1 cellular context compared by ENCODE assay signal in the genomic region with DNA sequence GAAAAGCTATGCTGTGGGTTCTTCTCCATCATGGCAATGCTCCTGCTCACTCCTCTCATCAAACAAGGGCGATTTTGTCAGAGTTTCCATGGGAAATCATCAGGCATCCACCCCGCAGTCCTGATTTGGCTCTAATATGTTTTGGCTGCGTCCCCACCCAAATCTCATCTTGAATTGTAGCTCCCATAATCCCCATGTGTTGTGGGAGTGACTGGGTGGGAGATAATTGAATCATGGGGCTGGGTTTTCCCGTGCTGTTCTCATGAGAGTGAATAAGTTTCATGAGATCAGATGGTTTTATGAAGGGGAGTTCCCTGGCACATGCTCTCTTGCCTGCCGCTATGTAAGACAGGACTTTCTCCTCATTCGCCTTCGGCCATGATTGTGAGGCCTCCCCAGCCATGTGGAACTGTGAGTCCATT.
TF ChIP-seq lines count a peak whose summit lies in the region.

No MANE protein-coding gene starts in this region.

TF ChIP-seq in GM12878, 131 proteins besides CTCF, POLR2A, EP300 and RAD21 (continued from another document):
- no peak for TF ChIP-seq ZBTB4 (CRISPR knock-in tag; IDR thresholded peaks at IDR 0.05)
- TF ChIP-seq, protein P1, sequence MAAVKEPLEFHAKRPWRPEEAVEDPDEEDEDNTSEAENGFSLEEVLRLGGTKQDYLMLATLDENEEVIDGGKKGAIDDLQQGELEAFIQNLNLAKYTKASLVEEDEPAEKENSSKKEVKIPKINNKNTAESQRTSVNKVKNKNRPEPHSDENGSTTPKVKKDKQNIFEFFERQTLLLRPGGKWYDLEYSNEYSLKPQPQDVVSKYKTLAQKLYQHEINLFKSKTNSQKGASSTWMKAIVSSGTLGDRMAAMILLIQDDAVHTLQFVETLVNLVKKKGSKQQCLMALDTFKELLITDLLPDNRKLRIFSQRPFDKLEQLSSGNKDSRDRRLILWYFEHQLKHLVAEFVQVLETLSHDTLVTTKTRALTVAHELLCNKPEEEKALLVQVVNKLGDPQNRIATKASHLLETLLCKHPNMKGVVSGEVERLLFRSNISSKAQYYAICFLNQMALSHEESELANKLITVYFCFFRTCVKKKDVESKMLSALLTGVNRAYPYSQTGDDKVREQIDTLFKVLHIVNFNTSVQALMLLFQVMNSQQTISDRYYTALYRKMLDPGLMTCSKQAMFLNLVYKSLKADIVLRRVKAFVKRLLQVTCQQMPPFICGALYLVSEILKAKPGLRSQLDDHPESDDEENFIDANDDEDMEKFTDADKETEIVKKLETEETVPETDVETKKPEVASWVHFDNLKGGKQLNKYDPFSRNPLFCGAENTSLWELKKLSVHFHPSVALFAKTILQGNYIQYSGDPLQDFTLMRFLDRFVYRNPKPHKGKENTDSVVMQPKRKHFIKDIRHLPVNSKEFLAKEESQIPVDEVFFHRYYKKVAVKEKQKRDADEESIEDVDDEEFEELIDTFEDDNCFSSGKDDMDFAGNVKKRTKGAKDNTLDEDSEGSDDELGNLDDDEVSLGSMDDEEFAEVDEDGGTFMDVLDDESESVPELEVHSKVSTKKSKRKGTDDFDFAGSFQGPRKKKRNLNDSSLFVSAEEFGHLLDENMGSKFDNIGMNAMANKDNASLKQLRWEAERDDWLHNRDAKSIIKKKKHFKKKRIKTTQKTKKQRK (IDR thresholded peaks at IDR 0.05; ENCODE audit: low read depth, low read length), result no peak
- TF ChIP-seq BHLHE40 (IDR thresholded peaks at IDR 0.05; ENCODE audit: borderline replicate concordance in 1 of 2, low read depth in 2 of 2, low read length in 1 of 2), result peak in 1 of 2 experiments; percentile 34; a peak in 1 of 4 replicates
- TF ChIP-seq, protein P2, sequence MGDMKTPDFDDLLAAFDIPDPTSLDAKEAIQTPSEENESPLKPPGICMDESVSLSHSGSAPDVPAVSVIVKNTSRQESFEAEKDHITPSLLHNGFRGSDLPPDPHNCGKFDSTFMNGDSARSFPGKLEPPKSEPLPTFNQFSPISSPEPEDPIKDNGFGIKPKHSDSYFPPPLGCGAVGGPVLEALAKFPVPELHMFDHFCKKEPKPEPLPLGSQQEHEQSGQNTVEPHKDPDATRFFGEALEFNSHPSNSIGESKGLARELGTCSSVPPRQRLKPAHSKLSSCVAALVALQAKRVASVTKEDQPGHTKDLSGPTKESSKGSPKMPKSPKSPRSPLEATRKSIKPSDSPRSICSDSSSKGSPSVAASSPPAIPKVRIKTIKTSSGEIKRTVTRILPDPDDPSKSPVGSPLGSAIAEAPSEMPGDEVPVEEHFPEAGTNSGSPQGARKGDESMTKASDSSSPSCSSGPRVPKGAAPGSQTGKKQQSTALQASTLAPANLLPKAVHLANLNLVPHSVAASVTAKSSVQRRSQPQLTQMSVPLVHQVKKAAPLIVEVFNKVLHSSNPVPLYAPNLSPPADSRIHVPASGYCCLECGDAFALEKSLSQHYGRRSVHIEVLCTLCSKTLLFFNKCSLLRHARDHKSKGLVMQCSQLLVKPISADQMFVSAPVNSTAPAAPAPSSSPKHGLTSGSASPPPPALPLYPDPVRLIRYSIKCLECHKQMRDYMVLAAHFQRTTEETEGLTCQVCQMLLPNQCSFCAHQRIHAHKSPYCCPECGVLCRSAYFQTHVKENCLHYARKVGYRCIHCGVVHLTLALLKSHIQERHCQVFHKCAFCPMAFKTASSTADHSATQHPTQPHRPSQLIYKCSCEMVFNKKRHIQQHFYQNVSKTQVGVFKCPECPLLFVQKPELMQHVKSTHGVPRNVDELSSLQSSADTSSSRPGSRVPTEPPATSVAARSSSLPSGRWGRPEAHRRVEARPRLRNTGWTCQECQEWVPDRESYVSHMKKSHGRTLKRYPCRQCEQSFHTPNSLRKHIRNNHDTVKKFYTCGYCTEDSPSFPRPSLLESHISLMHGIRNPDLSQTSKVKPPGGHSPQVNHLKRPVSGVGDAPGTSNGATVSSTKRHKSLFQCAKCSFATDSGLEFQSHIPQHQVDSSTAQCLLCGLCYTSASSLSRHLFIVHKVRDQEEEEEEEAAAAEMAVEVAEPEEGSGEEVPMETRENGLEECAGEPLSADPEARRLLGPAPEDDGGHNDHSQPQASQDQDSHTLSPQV (IDR thresholded peaks at IDR 0.05), result peak; percentile 62; the same call in 1 of the 2 replicates
